In the genomic region with DNA sequence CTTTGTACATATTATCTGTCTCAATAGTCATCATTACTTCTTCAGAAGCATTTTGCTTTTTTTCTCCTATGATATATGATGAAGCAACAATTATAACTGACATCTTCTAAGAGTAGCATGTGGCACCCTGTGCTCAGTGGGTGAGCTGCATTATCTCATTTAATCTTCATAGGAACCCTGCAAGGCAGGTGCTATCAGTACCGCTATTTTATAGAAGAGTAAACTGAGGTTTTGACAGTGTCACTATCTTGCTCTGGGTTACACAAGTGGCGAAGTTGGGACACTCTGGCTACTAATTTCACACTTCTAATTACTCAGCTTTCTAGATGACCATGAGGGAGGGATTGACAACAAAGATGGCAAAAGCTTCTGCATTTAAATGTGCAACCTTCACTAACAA, we compare ENCODE assay signal across 1 cellular context.
TF ChIP-seq lines count a peak whose summit lies in the region.

No MANE protein-coding gene starts in this region.

TF ChIP-seq in GM23338, 12 proteins besides CTCF, POLR2A, EP300 and RAD21 (continued from another document):
- TF ChIP-seq, protein P1, sequence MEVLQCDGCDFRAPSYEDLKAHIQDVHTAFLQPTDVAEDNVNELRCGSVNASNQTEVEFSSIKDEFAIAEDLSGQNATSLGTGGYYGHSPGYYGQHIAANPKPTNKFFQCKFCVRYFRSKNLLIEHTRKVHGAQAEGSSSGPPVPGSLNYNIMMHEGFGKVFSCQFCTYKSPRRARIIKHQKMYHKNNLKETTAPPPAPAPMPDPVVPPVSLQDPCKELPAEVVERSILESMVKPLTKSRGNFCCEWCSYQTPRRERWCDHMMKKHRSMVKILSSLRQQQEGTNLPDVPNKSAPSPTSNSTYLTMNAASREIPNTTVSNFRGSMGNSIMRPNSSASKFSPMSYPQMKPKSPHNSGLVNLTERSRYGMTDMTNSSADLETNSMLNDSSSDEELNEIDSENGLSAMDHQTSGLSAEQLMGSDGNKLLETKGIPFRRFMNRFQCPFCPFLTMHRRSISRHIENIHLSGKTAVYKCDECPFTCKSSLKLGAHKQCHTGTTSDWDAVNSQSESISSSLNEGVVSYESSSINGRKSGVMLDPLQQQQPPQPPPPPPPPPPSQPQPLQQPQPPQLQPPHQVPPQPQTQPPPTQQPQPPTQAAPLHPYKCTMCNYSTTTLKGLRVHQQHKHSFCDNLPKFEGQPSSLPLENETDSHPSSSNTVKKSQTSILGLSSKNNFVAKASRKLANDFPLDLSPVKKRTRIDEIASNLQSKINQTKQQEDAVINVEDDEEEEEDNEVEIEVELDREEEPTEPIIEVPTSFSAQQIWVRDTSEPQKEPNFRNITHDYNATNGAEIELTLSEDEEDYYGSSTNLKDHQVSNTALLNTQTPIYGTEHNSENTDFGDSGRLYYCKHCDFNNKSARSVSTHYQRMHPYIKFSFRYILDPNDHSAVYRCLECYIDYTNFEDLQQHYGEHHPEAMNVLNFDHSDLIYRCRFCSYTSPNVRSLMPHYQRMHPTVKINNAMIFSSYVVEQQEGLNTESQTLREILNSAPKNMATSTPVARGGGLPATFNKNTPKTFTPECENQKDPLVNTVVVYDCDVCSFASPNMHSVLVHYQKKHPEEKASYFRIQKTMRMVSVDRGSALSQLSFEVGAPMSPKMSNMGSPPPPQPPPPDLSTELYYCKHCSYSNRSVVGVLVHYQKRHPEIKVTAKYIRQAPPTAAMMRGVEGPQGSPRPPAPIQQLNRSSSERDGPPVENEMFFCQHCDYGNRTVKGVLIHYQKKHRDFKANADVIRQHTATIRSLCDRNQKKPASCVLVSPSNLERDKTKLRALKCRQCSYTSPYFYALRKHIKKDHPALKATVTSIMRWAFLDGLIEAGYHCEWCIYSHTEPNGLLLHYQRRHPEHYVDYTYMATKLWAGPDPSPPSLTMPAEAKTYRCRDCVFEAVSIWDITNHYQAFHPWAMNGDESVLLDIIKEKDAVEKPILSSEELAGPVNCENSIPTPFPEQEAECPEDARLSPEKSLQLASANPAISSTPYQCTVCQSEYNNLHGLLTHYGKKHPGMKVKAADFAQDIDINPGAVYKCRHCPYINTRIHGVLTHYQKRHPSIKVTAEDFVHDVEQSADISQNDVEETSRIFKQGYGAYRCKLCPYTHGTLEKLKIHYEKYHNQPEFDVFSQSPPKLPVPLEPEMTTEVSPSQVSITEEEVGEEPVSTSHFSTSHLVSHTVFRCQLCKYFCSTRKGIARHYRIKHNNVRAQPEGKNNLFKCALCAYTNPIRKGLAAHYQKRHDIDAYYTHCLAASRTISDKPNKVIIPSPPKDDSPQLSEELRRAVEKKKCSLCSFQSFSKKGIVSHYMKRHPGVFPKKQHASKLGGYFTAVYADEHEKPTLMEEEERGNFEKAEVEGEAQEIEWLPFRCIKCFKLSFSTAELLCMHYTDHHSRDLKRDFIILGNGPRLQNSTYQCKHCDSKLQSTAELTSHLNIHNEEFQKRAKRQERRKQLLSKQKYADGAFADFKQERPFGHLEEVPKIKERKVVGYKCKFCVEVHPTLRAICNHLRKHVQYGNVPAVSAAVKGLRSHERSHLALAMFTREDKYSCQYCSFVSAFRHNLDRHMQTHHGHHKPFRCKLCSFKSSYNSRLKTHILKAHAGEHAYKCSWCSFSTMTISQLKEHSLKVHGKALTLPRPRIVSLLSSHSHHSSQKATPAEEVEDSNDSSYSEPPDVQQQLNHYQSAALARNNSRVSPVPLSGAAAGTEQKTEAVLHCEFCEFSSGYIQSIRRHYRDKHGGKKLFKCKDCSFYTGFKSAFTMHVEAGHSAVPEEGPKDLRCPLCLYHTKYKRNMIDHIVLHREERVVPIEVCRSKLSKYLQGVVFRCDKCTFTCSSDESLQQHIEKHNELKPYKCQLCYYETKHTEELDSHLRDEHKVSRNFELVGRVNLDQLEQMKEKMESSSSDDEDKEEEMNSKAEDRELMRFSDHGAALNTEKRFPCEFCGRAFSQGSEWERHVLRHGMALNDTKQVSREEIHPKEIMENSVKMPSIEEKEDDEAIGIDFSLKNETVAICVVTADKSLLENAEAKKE (CRISPR knock-in tag; IDR thresholded peaks at IDR 0.05) = no peak
